In the genomic region with DNA sequence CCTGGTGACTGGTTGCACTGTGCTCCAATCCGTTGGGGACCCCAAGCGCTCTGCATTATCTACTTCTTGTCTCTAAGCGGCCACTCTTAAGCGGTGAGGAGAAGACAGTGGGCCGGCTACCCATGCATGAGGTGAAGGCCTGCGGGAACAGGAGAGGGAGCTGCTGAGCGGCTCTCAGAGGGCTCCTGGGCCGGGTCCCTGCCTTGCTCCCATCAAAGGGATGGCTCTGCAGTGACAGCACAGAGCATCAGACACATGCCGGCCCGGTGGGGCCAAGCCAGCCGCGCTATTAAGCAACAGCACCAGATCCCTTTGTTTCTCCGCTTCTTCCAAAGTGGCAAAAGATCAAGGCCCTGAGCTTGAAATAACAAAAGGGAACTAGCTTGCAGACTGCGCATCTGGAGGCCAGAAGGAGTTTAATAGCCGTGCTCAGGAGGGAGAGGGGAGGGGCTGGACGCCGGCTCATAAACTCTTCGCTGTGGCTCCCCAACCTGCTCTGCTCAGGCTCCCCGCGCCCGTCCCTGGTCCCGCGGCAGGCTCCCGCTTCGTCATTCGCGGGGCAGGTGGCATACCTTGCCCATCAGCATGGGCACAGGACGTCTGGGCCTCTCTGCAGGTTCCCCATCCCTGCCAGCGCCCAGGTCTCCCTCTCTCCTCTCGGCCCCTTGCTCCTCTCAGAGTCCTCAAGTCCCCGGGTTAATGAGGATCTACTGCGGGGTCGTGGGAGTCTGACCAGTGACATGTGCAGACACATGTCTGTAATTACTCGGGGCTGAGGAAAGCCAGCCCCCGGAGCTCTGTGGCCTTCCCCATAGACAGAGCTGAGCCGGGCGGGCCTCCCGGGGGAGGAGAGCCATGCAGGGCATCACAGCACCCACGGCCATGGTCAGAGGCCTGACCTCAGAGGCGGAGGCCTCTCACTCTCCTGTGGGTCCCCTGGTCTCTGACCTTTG, we compare ENCODE assay signal across 1 cellular context.
TF ChIP-seq lines count a peak whose summit lies in the region.

No MANE protein-coding gene starts in this region.

TF ChIP-seq in HepG2, 621 proteins besides CTCF, POLR2A, EP300 and RAD21 (continued from another document and continues in another):
- TF ChIP-seq ZSCAN21 (CRISPR knock-in tag; IDR thresholded peaks at IDR 0.05; ENCODE audit: borderline replicate concordance) (peak; percentile 5; the same call in 1 of the 2 replicates), IKZF1 (IDR thresholded peaks at IDR 0.05) (no peak), BHLHE40 (IDR thresholded peaks at IDR 0.05; ENCODE audit: low read length) (peak; percentile 68), MYNN (CRISPR knock-in tag; IDR thresholded peaks at IDR 0.05; ENCODE audit: low read depth) (no peak), ZFX (CRISPR knock-in tag; IDR thresholded peaks at IDR 0.05; ENCODE audit: low read depth) (peak; percentile 52), PCBP1 (IDR thresholded peaks at IDR 0.05; ENCODE audit: borderline replicate concordance, low read depth, low read length) (no peak), ZNF7 (CRISPR knock-in tag; IDR thresholded peaks at IDR 0.05) (no peak), YEATS4 (CRISPR knock-in tag; IDR thresholded peaks at IDR 0.05; ENCODE audit: borderline replicate concordance) (no peak), ZNF766 (CRISPR knock-in tag; IDR thresholded peaks at IDR 0.05; ENCODE audit: borderline replicate concordance) (0 out of 2 replicates have a peak, but pooled peaks have one; percentile 61), XBP1 (CRISPR knock-in tag; IDR thresholded peaks at IDR 0.05) (no peak), ONECUT2 (CRISPR knock-in tag; IDR thresholded peaks at IDR 0.05) (no peak), GABPA (IDR thresholded peaks at IDR 0.05; ENCODE audit: low read depth, low read length) (no peak), GABPA (CRISPR knock-in tag; IDR thresholded peaks at IDR 0.05; ENCODE audit: low read depth) (no peak), NCOR1 (IDR thresholded peaks at IDR 0.05; ENCODE audit: borderline replicate concordance, low read length) (peak; percentile 34; the same call in 1 of the 2 replicates), HHEX (CRISPR knock-in tag; IDR thresholded peaks at IDR 0.05) (0 out of 2 replicates have a peak, but pooled peaks have one; percentile 20), ZNF317 (CRISPR knock-in tag; IDR thresholded peaks at IDR 0.05) (no peak), TAF15 (IDR thresholded peaks at IDR 0.05; ENCODE audit: low read depth, low read length, poor library complexity, severe bottlenecking) (no peak), FOSL1 (CRISPR knock-in tag; IDR thresholded peaks at IDR 0.05; ENCODE audit: borderline replicate concordance) (peak; percentile 28; the same call in 1 of the 2 replicates), SAP130 (CRISPR knock-in tag; IDR thresholded peaks at IDR 0.05; ENCODE audit: low read depth) (peak; percentile 86), ATF7 (IDR thresholded peaks at IDR 0.05) (no peak), ATF7 (CRISPR knock-in tag; IDR thresholded peaks at IDR 0.05) (no peak; the same call in 1 of the 2 replicates), MAFK (conservative IDR thresholded peaks at IDR 0.05 in 1 of 2, IDR thresholded peaks at IDR 0.05 in 1 of 2; ENCODE audit: low read length in 2 of 2) (no peak), ISX (CRISPR knock-in tag; conservative IDR thresholded peaks at IDR 0.05) (no peak), SMAD3 (CRISPR knock-in tag; IDR thresholded peaks at IDR 0.05) (peak; percentile 70; the same call in 1 of the 2 replicates), PHF20 (CRISPR knock-in tag; IDR thresholded peaks at IDR 0.05) (no peak), KDM3A (CRISPR knock-in tag; IDR thresholded peaks at IDR 0.05; ENCODE audit: low read depth) (no peak), ZSCAN31 (CRISPR knock-in tag; IDR thresholded peaks at IDR 0.05; ENCODE audit: low read depth) (no peak), FOXP1 (IDR thresholded peaks at IDR 0.05) (no peak), FOXP1 (CRISPR knock-in tag; IDR thresholded peaks at IDR 0.05) (no peak)
- TF ChIP-seq, protein P1, sequence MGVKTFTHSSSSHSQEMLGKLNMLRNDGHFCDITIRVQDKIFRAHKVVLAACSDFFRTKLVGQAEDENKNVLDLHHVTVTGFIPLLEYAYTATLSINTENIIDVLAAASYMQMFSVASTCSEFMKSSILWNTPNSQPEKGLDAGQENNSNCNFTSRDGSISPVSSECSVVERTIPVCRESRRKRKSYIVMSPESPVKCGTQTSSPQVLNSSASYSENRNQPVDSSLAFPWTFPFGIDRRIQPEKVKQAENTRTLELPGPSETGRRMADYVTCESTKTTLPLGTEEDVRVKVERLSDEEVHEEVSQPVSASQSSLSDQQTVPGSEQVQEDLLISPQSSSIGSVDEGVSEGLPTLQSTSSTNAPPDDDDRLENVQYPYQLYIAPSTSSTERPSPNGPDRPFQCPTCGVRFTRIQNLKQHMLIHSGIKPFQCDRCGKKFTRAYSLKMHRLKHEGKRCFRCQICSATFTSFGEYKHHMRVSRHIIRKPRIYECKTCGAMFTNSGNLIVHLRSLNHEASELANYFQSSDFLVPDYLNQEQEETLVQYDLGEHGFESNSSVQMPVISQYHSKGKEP (CRISPR knock-in tag; IDR thresholded peaks at IDR 0.05), result no peak
- TF ChIP-seq, protein P2, sequence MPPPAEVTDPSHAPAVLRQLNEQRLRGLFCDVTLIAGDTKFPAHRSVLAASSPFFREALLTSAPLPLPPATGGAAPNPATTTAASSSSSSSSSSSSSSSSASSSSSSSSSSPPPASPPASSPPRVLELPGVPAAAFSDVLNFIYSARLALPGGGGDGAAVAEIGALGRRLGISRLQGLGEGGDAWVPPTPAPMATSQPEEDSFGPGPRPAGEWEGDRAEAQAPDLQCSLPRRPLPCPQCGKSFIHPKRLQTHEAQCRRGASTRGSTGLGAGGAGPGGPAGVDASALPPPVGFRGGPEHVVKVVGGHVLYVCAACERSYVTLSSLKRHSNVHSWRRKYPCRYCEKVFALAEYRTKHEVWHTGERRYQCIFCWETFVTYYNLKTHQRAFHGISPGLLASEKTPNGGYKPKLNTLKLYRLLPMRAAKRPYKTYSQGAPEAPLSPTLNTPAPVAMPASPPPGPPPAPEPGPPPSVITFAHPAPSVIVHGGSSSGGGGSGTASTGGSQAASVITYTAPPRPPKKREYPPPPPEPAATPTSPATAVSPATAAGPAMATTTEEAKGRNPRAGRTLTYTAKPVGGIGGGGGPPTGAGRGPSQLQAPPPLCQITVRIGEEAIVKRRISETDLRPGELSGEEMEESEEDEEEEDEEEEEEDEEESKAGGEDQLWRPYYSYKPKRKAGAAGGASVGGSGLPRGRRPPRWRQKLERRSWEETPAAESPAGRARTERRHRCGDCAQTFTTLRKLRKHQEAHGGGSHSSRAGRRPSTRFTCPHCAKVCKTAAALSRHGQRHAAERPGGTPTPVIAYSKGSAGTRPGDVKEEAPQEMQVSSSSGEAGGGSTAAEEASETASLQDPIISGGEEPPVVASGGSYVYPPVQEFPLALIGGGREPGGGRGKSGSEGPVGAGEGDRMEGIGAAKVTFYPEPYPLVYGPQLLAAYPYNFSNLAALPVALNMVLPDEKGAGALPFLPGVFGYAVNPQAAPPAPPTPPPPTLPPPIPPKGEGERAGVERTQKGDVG (CRISPR knock-in tag; IDR thresholded peaks at IDR 0.05; ENCODE audit: borderline replicate concordance), result no peak
- TF ChIP-seq, protein P3, sequence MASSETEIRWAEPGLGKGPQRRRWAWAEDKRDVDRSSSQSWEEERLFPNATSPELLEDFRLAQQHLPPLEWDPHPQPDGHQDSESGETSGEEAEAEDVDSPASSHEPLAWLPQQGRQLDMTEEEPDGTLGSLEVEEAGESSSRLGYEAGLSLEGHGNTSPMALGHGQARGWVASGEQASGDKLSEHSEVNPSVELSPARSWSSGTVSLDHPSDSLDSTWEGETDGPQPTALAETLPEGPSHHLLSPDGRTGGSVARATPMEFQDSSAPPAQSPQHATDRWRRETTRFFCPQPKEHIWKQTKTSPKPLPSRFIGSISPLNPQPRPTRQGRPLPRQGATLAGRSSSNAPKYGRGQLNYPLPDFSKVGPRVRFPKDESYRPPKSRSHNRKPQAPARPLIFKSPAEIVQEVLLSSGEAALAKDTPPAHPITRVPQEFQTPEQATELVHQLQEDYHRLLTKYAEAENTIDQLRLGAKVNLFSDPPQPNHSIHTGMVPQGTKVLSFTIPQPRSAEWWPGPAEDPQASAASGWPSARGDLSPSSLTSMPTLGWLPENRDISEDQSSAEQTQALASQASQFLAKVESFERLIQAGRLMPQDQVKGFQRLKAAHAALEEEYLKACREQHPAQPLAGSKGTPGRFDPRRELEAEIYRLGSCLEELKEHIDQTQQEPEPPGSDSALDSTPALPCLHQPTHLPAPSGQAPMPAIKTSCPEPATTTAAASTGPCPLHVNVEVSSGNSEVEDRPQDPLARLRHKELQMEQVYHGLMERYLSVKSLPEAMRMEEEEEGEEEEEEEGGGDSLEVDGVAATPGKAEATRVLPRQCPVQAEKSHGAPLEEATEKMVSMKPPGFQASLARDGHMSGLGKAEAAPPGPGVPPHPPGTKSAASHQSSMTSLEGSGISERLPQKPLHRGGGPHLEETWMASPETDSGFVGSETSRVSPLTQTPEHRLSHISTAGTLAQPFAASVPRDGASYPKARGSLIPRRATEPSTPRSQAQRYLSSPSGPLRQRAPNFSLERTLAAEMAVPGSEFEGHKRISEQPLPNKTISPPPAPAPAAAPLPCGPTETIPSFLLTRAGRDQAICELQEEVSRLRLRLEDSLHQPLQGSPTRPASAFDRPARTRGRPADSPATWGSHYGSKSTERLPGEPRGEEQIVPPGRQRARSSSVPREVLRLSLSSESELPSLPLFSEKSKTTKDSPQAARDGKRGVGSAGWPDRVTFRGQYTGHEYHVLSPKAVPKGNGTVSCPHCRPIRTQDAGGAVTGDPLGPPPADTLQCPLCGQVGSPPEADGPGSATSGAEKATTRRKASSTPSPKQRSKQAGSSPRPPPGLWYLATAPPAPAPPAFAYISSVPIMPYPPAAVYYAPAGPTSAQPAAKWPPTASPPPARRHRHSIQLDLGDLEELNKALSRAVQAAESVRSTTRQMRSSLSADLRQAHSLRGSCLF (CRISPR knock-in tag; IDR thresholded peaks at IDR 0.05; ENCODE audit: borderline replicate concordance), result no peak
- TF ChIP-seq, protein P4, sequence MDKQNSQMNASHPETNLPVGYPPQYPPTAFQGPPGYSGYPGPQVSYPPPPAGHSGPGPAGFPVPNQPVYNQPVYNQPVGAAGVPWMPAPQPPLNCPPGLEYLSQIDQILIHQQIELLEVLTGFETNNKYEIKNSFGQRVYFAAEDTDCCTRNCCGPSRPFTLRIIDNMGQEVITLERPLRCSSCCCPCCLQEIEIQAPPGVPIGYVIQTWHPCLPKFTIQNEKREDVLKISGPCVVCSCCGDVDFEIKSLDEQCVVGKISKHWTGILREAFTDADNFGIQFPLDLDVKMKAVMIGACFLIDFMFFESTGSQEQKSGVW (CRISPR knock-in tag; IDR thresholded peaks at IDR 0.05; ENCODE audit: borderline replicate concordance), result no peak
- TF ChIP-seq, protein P5, sequence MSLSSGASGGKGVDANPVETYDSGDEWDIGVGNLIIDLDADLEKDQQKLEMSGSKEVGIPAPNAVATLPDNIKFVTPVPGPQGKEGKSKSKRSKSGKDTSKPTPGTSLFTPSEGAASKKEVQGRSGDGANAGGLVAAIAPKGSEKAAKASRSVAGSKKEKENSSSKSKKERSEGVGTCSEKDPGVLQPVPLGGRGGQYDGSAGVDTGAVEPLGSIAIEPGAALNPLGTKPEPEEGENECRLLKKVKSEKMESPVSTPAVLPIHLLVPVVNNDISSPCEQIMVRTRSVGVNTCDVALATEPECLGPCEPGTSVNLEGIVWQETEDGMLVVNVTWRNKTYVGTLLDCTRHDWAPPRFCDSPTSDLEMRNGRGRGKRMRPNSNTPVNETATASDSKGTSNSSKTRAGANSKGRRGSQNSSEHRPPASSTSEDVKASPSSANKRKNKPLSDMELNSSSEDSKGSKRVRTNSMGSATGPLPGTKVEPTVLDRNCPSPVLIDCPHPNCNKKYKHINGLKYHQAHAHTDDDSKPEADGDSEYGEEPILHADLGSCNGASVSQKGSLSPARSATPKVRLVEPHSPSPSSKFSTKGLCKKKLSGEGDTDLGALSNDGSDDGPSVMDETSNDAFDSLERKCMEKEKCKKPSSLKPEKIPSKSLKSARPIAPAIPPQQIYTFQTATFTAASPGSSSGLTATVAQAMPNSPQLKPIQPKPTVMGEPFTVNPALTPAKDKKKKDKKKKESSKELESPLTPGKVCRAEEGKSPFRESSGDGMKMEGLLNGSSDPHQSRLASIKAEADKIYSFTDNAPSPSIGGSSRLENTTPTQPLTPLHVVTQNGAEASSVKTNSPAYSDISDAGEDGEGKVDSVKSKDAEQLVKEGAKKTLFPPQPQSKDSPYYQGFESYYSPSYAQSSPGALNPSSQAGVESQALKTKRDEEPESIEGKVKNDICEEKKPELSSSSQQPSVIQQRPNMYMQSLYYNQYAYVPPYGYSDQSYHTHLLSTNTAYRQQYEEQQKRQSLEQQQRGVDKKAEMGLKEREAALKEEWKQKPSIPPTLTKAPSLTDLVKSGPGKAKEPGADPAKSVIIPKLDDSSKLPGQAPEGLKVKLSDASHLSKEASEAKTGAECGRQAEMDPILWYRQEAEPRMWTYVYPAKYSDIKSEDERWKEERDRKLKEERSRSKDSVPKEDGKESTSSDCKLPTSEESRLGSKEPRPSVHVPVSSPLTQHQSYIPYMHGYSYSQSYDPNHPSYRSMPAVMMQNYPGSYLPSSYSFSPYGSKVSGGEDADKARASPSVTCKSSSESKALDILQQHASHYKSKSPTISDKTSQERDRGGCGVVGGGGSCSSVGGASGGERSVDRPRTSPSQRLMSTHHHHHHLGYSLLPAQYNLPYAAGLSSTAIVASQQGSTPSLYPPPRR (CRISPR knock-in tag; IDR thresholded peaks at IDR 0.05; ENCODE audit: borderline replicate concordance), result peak; percentile 43; the same call in 1 of the 2 replicates
- TF ChIP-seq, protein P6, sequence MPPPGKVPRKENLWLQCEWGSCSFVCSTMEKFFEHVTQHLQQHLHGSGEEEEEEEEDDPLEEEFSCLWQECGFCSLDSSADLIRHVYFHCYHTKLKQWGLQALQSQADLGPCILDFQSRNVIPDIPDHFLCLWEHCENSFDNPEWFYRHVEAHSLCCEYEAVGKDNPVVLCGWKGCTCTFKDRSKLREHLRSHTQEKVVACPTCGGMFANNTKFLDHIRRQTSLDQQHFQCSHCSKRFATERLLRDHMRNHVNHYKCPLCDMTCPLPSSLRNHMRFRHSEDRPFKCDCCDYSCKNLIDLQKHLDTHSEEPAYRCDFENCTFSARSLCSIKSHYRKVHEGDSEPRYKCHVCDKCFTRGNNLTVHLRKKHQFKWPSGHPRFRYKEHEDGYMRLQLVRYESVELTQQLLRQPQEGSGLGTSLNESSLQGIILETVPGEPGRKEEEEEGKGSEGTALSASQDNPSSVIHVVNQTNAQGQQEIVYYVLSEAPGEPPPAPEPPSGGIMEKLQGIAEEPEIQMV (CRISPR knock-in tag; IDR thresholded peaks at IDR 0.05; ENCODE audit: low read depth), result no peak
- TF ChIP-seq, protein P7, sequence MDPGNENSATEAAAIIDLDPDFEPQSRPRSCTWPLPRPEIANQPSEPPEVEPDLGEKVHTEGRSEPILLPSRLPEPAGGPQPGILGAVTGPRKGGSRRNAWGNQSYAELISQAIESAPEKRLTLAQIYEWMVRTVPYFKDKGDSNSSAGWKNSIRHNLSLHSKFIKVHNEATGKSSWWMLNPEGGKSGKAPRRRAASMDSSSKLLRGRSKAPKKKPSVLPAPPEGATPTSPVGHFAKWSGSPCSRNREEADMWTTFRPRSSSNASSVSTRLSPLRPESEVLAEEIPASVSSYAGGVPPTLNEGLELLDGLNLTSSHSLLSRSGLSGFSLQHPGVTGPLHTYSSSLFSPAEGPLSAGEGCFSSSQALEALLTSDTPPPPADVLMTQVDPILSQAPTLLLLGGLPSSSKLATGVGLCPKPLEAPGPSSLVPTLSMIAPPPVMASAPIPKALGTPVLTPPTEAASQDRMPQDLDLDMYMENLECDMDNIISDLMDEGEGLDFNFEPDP (CRISPR knock-in tag; conservative IDR thresholded peaks at IDR 0.05), result no peak
